Comparison of ENCODE assay signal across 18 cellular contexts in the genomic region with DNA sequence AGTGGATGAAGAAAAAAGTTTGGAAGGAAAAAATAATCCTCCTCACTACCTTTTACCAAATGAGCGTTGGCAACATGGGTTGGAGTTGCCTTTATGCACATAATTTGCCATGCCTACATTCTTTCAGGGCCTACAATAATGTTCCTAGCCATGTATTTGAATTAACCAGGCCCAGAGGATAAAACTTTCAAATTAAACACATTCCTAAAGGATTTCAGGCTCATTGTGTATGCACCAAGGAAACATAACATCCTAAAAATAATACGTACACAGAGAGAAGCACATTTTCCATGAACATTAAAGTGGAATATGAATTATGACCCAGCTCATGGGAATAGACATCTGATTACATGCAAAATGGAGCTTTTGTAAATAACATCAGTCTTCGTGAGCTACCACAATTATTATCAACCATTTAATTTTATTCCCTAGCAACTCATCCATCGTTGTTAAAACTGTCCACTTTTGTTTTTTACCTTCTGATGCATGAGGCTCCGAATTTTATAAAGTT.
A peak's percentile ranks its signal among the peaks of the same experiment; 100 is the strongest.
DNase-seq lines count a peak whose midpoint lies in the region; FAIRE-seq and TF ChIP-seq lines count a peak whose summit lies in the region.
"Had no signal": no experiment of that assay in that cellular context is flagged by ENCODE, and none has a peak within 500 bp of the region (broad histone marks: within the 10 kb centered on the region; RNA-seq: fewer than 3 reads in every experiment).

No MANE protein-coding gene starts in this region.

- H3K4me3 ChIP-seq in suprapubic skin (no peak overlapping the region), kidney (ENCODE audit: low read length in 2 of 2) (no peak overlapping the region)
- H3K4me3 ChIP-seq: K562 had no signal

- no peaks in the 10 kb centered on the region for H3K27me3 Mint-ChIP-seq in osteocyte (ENCODE audit: unreplicated experiment)
- no peaks in the 10 kb centered on the region for H3K27me3 Mint-ChIP-seq in activated naive CD8-positive, alpha-beta T cell treated with anti-CD3 and anti-CD28 coated beads for 36 hours
- H3K27me3 Mint-ChIP-seq: B cell had no signal

- no peaks in the 10 kb centered on the region for H3K36me3 ChIP-seq in suprapubic skin
- H3K36me3 ChIP-seq in kidney (ENCODE audit: control insufficient read depth in 1 of 2, insufficient read depth in 2 of 2, low read length in 2 of 2) = no peaks in the 10 kb centered on the region

- FAIRE-seq in endometrium (lab: Jason Lieb, UNC) (peak; percentile 8), kidney (lab: Jason Lieb, UNC) (no peak)
- FAIRE-seq: G401.6, K562 had no signal

- TF ChIP-seq CTCF in osteocyte (IDR thresholded peaks at IDR 0.05) (no peak), suprapubic skin (IDR thresholded peaks at IDR 0.05) (no peak), kidney (IDR thresholded peaks at IDR 0.05; ENCODE audit: borderline replicate concordance, extremely low read depth, insufficient read depth) (no peak)

- peak overlapping the region; percentile 49 for H3K27ac ChIP-seq in suprapubic skin
- H3K27ac ChIP-seq in kidney (ENCODE audit: low read depth in 2 of 2, low read length in 2 of 2) = no peak overlapping the region

- no peaks in the 10 kb centered on the region for H3K27me3 ChIP-seq in suprapubic skin

- 71% methylated on average over 5 of the region's 5 CpGs for WGBS in suprapubic skin

- intact Hi-C loops in kidney (cut with DNase I) = no loop called here

- H3K4me1 Mint-ChIP-seq in osteocyte (ENCODE audit: unreplicated experiment) = peaks cover 11% of the 10 kb centered on the region
- H3K4me1 Mint-ChIP-seq in activated naive CD8-positive, alpha-beta T cell treated with anti-CD3 and anti-CD28 coated beads for 36 hours = no peaks in the 10 kb centered on the region
- H3K4me1 Mint-ChIP-seq: B cell had no signal

- TF ChIP-seq POLR2A in suprapubic skin (IDR thresholded peaks at IDR 0.05) = no peak

- H3K4me3 Mint-ChIP-seq in osteocyte (ENCODE audit: unreplicated experiment) = no peak overlapping the region
- H3K4me3 Mint-ChIP-seq in activated naive CD8-positive, alpha-beta T cell treated with anti-CD3 and anti-CD28 coated beads for 36 hours = no peak overlapping the region
- H3K4me3 Mint-ChIP-seq: B cell; CD4-positive, alpha-beta T cell had no signal

- no peaks in the 10 kb centered on the region for H3K4me1 ChIP-seq in suprapubic skin
- no peaks in the 10 kb centered on the region for H3K4me1 ChIP-seq in kidney (ENCODE audit: control insufficient read depth in 1 of 2, insufficient read depth in 1 of 2, low read depth in 1 of 2, low read length in 2 of 2)

- no peak overlapping the region for H3K9ac ChIP-seq in kidney (ENCODE audit: low read length in 2 of 2)

- H3K36me3 Mint-ChIP-seq in osteocyte (ENCODE audit: unreplicated experiment) = peaks cover 1% of the 10 kb centered on the region
- H3K36me3 Mint-ChIP-seq in activated naive CD8-positive, alpha-beta T cell treated with anti-CD3 and anti-CD28 coated beads for 36 hours = no peaks in the 10 kb centered on the region

- TF ChIP-seq EP300 in suprapubic skin (IDR thresholded peaks at IDR 0.05) = no peak

- no peaks in the 10 kb centered on the region for H3K9me3 ChIP-seq in suprapubic skin
- H3K9me3 ChIP-seq in kidney (ENCODE audit: control insufficient read depth in 1 of 2, low read length in 2 of 2) = no peaks in the 10 kb centered on the region

- H3K9me3 Mint-ChIP-seq in osteocyte (ENCODE audit: unreplicated experiment) = no peaks in the 10 kb centered on the region
- no peaks in the 10 kb centered on the region for H3K9me3 Mint-ChIP-seq in activated naive CD8-positive, alpha-beta T cell treated with anti-CD3 and anti-CD28 coated beads for 36 hours
- H3K9me3 Mint-ChIP-seq: CD4-positive, alpha-beta T cell had no signal

- peak overlapping the region; percentile 14 for H3K27ac Mint-ChIP-seq in osteocyte (ENCODE audit: unreplicated experiment)
- H3K27ac Mint-ChIP-seq in activated naive CD8-positive, alpha-beta T cell treated with anti-CD3 and anti-CD28 coated beads for 36 hours = no peak overlapping the region
- H3K27ac Mint-ChIP-seq: B cell; CD4-positive, alpha-beta T cell had no signal

- peak; percentile 12 for DNase-seq in GM03348 (ENCODE audit: low spot score)
- DNase-seq in osteocyte (ENCODE audit: extremely low spot score, unreplicated experiment) = no peak
- DNase-seq in suprapubic skin (ENCODE audit: low spot score in 2 of 2) = no peak
- DNase-seq in germinal center (ENCODE audit: low spot score) = no peak
- DNase-seq in kidney = no peak
- DNase-seq in activated naive CD8-positive, alpha-beta T cell treated with anti-CD3 and anti-CD28 coated beads for 36 hours = no peak
- DNase-seq: Calu3; CD4-positive, alpha-beta T cell; GOT3; NCI-H1092; NCI-H1694; NCI-H446; NCI-H748 treated with DMSO at 0.1 percent for 48 hours; PC-3 had no signal
